ENCODE assay signal across 8 cellular contexts in genomic region chr12:120495723-120496352, GRCh38. TPM values are rescaled to one million over a fixed set of nuclear protein-coding genes. Genes with fewer than 3 reads are reported as not detected.
DNase-seq lines count a peak whose midpoint lies in the region; ATAC-seq and TF ChIP-seq lines count a peak whose summit lies in the region.

Gene DYNLL1 (plus strand): TSS chr12:120496113. CDS start chr12:120496422, 309 bp downstream.

- DNase-seq in DMS53 (lab: John Stamatoyannopoulos, UW), result peak; percentile 99
- DNase-seq in KG1 (lab: John Stamatoyannopoulos, UW), result peak; percentile 98
- peak; percentile 83 for DNase-seq in Panc1 (ENCODE audit: low read depth, low spot score)
- DNase-seq in activated T-cell treated with anti-CD3 and anti-CD28 coated beads, Interleukin-2, amount 50 U/mL, for 4 hours, result peak; percentile 96
- peak; percentile 93 to 94 for DNase-seq in stimulated activated CD8-positive, alpha-beta memory T cell treated with anti-CD3 and anti-CD28 coated beads, Interleukin-7, amount 100 ng/mL, for 4 hours (ENCODE audit: low read depth in 2 of 2)

- H3K27me3 ChIP-seq in Panc1 (ENCODE audit: control insufficient read depth, insufficient read depth, low read length) (no peaks in the 10 kb centered on the region), muscle layer of duodenum (ENCODE audit: low read depth, low read length) (no peaks in the 10 kb centered on the region)

- H3K9me3 Mint-ChIP-seq in activated T-cell treated with anti-CD3 and anti-CD28 coated beads, Interleukin-2, amount 50 U/mL, for 4 hours, result no peaks in the 10 kb centered on the region

- POLR2A ChIA-PET in Panc1 (lab: Charles Lee), result interaction anchor here (0.6 kb wide), 1 partner anchor 90 kb away, joined by 9 read pairs; no protein-coding TSS in a partner anchor

- H3K27ac ChIP-seq in Panc1 (ENCODE audit: low read length) (peak within 1 kb of the TSS; percentile 96), muscle layer of duodenum (ENCODE audit: low read length) (peak within 1 kb of the TSS; percentile 84)

- peaks cover 21% of the 10 kb centered on the region for H3K36me3 Mint-ChIP-seq in activated T-cell treated with anti-CD3 and anti-CD28 coated beads, Interleukin-2, amount 50 U/mL, for 4 hours (ENCODE audit: insufficient read depth)

- peaks cover 29% of the 10 kb centered on the region for H3K4me1 Mint-ChIP-seq in activated T-cell treated with anti-CD3 and anti-CD28 coated beads, Interleukin-2, amount 50 U/mL, for 4 hours (ENCODE audit: low read depth)

- no peak for TF ChIP-seq CTCF in Panc1 (IDR thresholded peaks at IDR 0.05)

- H3K9me3 ChIP-seq in Panc1 (ENCODE audit: control insufficient read depth, insufficient read depth, low read depth, low read length), result no peaks in the 10 kb centered on the region
- H3K9me3 ChIP-seq in muscle layer of duodenum (ENCODE audit: control insufficient read depth in 1 of 2, low read length in 2 of 2), result no peaks in the 10 kb centered on the region

- no TSS peak for BruUV-seq in Panc1 (replicated peaks; lab: Mats Ljungman, UMichigan)

- H3K27me3 Mint-ChIP-seq in activated T-cell treated with anti-CD3 and anti-CD28 coated beads, Interleukin-2, amount 50 U/mL, for 4 hours (ENCODE audit: low read depth), result no peaks in the 10 kb centered on the region

- H3K4me3 Mint-ChIP-seq in activated T-cell treated with anti-CD3 and anti-CD28 coated beads, Interleukin-2, amount 50 U/mL, for 4 hours, result peak within 1 kb of the TSS; percentile 94

- intact Hi-C loops in Panc1 (cut with micrococcal nuclease; ENCODE audit: unreplicated experiment), result no loop called here

- CTCF ChIA-PET in Panc1 (lab: Charles Lee), result no interaction called here

- H3K4me3 ChIP-seq in Panc1 (ENCODE audit: low read depth in 2 of 2, low read length in 2 of 2) (peak within 1 kb of the TSS; percentile 73 to 99), muscle layer of duodenum (ENCODE audit: low read depth in 1 of 2, low read length in 2 of 2) (peak within 1 kb of the TSS; percentile 94 to 98)

- ATAC-seq in GM21723 (IDR thresholded peaks at IDR 0.05; ENCODE audit: unreplicated experiment), result peak; percentile 93
- peak; percentile 98 for ATAC-seq in Panc1
- ATAC-seq in activated T-cell treated with anti-CD3 and anti-CD28 coated beads, Interleukin-2, amount 50 U/mL, for 4 hours, result peak; percentile 97 to 98
- ATAC-seq in esophagus mucosa, result peak; percentile 99

- in situ Hi-C loops in Panc1 (cut with HindIII; ENCODE audit: low pct_unique_long_range_greater_than_20kb, low sequenced_read_pairs), result no loop called here

- peaks cover 19% of the 10 kb centered on the region for H3K36me3 ChIP-seq in Panc1 (ENCODE audit: control insufficient read depth, insufficient read depth, low read length)
- H3K36me3 ChIP-seq in muscle layer of duodenum (ENCODE audit: control insufficient read depth in 1 of 2, insufficient read depth in 2 of 2, low read length in 2 of 2), result peaks cover 11 to 19% of the 10 kb centered on the region in 2 donors

- H3K4me1 ChIP-seq in Panc1 (ENCODE audit: control insufficient read depth, insufficient read depth, low read length) (peaks cover 21% of the 10 kb centered on the region), muscle layer of duodenum (ENCODE audit: control insufficient read depth in 1 of 2, insufficient read depth in 2 of 2, low read length in 2 of 2) (peaks cover 11 to 26% of the 10 kb centered on the region in 2 donors)

RNA-seq across cellular contexts. Expression of gene DYNLL1, which starts in this region (rescaled TPM):
- total RNA-seq in Panc1 (2021; ENCODE audit: unreplicated experiment) (482 TPM), esophagus mucosa (621 TPM)
- polyA plus RNA-seq in Panc1 (2012; ENCODE audit: insufficient read length), result 526 TPM
- total RNA-seq in activated T-cell treated with anti-CD3 and anti-CD28 coated beads, Interleukin-2, amount 50 U/mL, for 4 hours, result 100 to 1,000 TPM; 243 to 252 (median 248) TPM

Comparison
In these comparisons a context has a peak if more than half of its experiments do, and no peak if none do; other contexts are left out.
1. Peak in every context shown above with its lines: DNase-seq, ATAC-seq, H3K4me3 ChIP-seq and H3K27ac ChIP-seq.